ENCODE assay signal across 8 cellular contexts in the genomic region with DNA sequence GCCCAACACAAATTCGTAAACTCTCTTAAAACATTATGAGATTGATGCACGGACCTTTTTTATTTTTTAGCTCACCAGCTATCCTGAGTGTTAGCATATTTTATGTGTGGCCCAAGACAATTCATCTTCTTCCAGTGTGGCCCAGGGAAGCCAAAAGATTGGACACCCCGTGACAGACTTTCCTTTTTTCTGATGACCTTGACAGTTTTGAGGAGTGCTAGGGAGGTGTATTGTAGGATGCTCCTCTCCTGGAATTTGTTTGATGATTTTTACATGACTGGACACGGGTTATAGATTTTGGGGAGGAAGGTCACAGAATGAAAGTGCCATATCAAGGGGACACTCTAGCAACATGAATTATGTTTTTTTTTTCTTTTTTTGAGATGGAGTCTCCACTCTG.
"Had no signal": no experiment of that assay in that cellular context is flagged by ENCODE, and none has a peak within 500 bp of the region (broad histone marks: within the 10 kb centered on the region; RNA-seq: fewer than 3 reads in every experiment).

No MANE protein-coding gene starts in this region.

- H3K27ac ChIP-seq: GM23248, HL-60 had no signal

- H3K4me3 ChIP-seq: GM23248, HAP-1 had no signal

- H3K9ac ChIP-seq: GM23248 had no signal

- DNase-seq: GM23248, GOT3, H7, HFFc6, KG1 had no signal

- H2AFZ ChIP-seq: GM23248 had no signal

- H3K36me3 ChIP-seq: HAP-1 had no signal

- ATAC-seq: HCT116 had no signal

- H3K9me3 ChIP-seq: HAP-1 had no signal
